ENCODE assay signal across 27 cellular contexts in genomic region chr10:117569610-117570395, GRCh38. TPM values are rescaled to one million over a fixed set of nuclear protein-coding genes. Genes with fewer than 3 reads are reported as not detected.
A peak's percentile ranks its signal among the peaks of the same experiment; 100 is the strongest.
DNase-seq lines count a peak whose midpoint lies in the region; ATAC-seq lines count a peak whose summit lies in the region.
"Had no signal": no experiment of that assay in that cellular context is flagged by ENCODE, and none has a peak within 500 bp of the region (broad histone marks: within the 10 kb centered on the region; RNA-seq: fewer than 3 reads in every experiment).

No MANE protein-coding gene starts in this region.

- H3K18ac ChIP-seq in neuronal stem cell (ENCODE audit: low read length): peak overlapping the region; percentile 62

- no peak overlapping the region for H3K4me2 ChIP-seq in neuronal stem cell (ENCODE audit: insufficient read depth, low read length, poor library complexity, severe bottlenecking)
- H3K4me2 ChIP-seq: BLaER1 had no signal

- H3K27ac ChIP-seq in neuronal stem cell (replicated peaks; ENCODE audit: low read length): no peak overlapping the region
- H3K27ac ChIP-seq: BLaER1, HL-60, SJCRH30 had no signal

- no CpG with 5 or more reads among the region's 9 CpGs for WGBS in neuronal stem cell (ENCODE audit: extremely low coverage in 2 of 2, insufficient read length in 2 of 2, insufficient replicate concordance in 1 of 2), 2 donors

- H3K4me3 ChIP-seq in neuronal stem cell (ENCODE audit: low read length in 2 of 2): no peak overlapping the region
- H3K4me3 ChIP-seq: BLaER1, SJCRH30 had no signal

- H3K79me1 ChIP-seq in neuronal stem cell (ENCODE audit: low read depth, low read length): no peaks in the 10 kb centered on the region

- H3K9ac ChIP-seq in neuronal stem cell (ENCODE audit: low read depth, low read length, poor library complexity): no peak overlapping the region
- H3K9ac ChIP-seq: BLaER1 had no signal

- no peak overlapping the region for H3K23ac ChIP-seq in neuronal stem cell (ENCODE audit: low read depth, low read length, poor library complexity)

- no peak overlapping the region for H4K8ac ChIP-seq in neuronal stem cell (ENCODE audit: low read depth, low read length)

- H2AFZ ChIP-seq in neuronal stem cell (ENCODE audit: low read length): no peak overlapping the region

- no peak overlapping the region for H3K14ac ChIP-seq in neuronal stem cell (ENCODE audit: low read length)

- no peak for ATAC-seq in GM19463 (IDR thresholded peaks at IDR 0.05; ENCODE audit: unreplicated experiment)
- ATAC-seq in GM19328 (IDR thresholded peaks at IDR 0.05; ENCODE audit: unreplicated experiment): no peak
- ATAC-seq: HCT116, PC-3, Right ventricle myocardium inferior, SK-N-SH treated with all-trans-retinoic acid at 6 μM for 48 hours had no signal

- H3K4ac ChIP-seq in neuronal stem cell (ENCODE audit: low read length): no peak overlapping the region

- no peaks in the 10 kb centered on the region for H3K36me3 ChIP-seq in neuronal stem cell (replicated peaks in 1 of 2; ENCODE audit: control insufficient read depth in 2 of 2, insufficient read depth in 2 of 2, low read length in 2 of 2)
- H3K36me3 ChIP-seq: BLaER1, SJCRH30 had no signal

- H2BK12ac ChIP-seq in neuronal stem cell (ENCODE audit: low read length): no peak overlapping the region

- H3K27me3 ChIP-seq in neuronal stem cell (ENCODE audit: control insufficient read depth in 3 of 3, insufficient read depth in 3 of 3, low read depth in 1 of 3, low read length in 3 of 3): no peaks in the 10 kb centered on the region
- H3K27me3 ChIP-seq: BLaER1 had no signal

- H2AK5ac ChIP-seq in neuronal stem cell (ENCODE audit: low read depth, low read length): no peak overlapping the region

- H4K91ac ChIP-seq in neuronal stem cell (ENCODE audit: low read depth, low read length, poor library complexity): no peak overlapping the region

- H3K4me1 ChIP-seq in neuronal stem cell (ENCODE audit: control insufficient read depth in 2 of 2, insufficient read depth in 1 of 2, low read depth in 1 of 2, low read length in 2 of 2): peaks cover 0 to 6% of the 10 kb centered on the region in 2 donors
- H3K4me1 ChIP-seq: BLaER1, SJCRH30 had no signal

- DNase-seq in activated effector memory CD4-positive, alpha-beta T cell treated with anti-CD3 and anti-CD28 coated beads, Interleukin-2, amount 50 U/mL, for 16 hours: peak; percentile 41
- DNase-seq in activated effector memory CD4-positive, alpha-beta T cell treated with Interleukin-2 at 50 U/mL for 16 hours: no peak
- DNase-seq in NCI-H146 (lab: John Stamatoyannopoulos, UW) (peak; percentile 41), iPS-NIHi7 (ENCODE audit: extremely low spot score) (peak; percentile 35), neuronal stem cell (ENCODE audit: low spot score) (no peak), mucosa of gallbladder (ENCODE audit: low spot score) (no peak)
- DNase-seq: CD4-positive, CD25-positive, alpha-beta regulatory T cell; Kasumi-1; NCI-H1092 treated with DMSO at 0.1 percent for 48 hours; NCI-H1436; NCI-H2029; NCI-H526 treated with DMSO at 0.1 percent for 48 hours; NK-92 treated with Interleukin-12 subunit alpha and Interleukin-12 subunit beta, amount 100 ng/mL, for 24 hours; PC-3; SJCRH30 had no signal

- H2BK120ac ChIP-seq in neuronal stem cell (ENCODE audit: low read depth, low read length): no peak overlapping the region

- no peaks in the 10 kb centered on the region for H3K9me3 ChIP-seq in neuronal stem cell (replicated peaks in 1 of 2; ENCODE audit: control insufficient read depth in 2 of 2, insufficient read depth in 1 of 2, low read depth in 1 of 2, low read length in 2 of 2)
- H3K9me3 ChIP-seq: BLaER1, SJCRH30 had no signal

- H2BK5ac ChIP-seq in neuronal stem cell (ENCODE audit: low read length): no peak overlapping the region

- no peak overlapping the region for H2BK15ac ChIP-seq in neuronal stem cell (ENCODE audit: low read length)

RNA-seq across cellular contexts. Expression of gene EMX2, which starts 27.3 kb away (rescaled TPM):
- polyA plus RNA-seq in neuronal stem cell (2013, experiment 1 of 2): 14.9 TPM
- polyA plus RNA-seq in neuronal stem cell (2013, experiment 2 of 2): 14.7 TPM
- total RNA-seq in mucosa of gallbladder: 2.9 TPM
- total RNA-seq: CD4-positive, CD25-positive, alpha-beta regulatory T cell; H1; M059J; NCI-H460; PC-3; Right ventricle myocardium inferior; RPMI7951 had no signal
- polyA plus RNA-seq: AG04450; CD4-positive, CD25-positive, alpha-beta regulatory T cell; H1 had no signal

Comparison
In these comparisons a context has a peak if more than half of its experiments do, and no peak if none do; other contexts are left out.
1. DNase-seq: peak in activated effector memory CD4-positive, alpha-beta T cell treated with anti-CD3 and anti-CD28 coated beads, Interleukin-2, amount 50 U/mL, for 16 hours (single experiment), NCI-H146 (single experiment) and iPS-NIHi7 (single experiment); none in activated effector memory CD4-positive, alpha-beta T cell treated with Interleukin-2 at 50 U/mL for 16 hours (single experiment), neuronal stem cell (single experiment) and mucosa of gallbladder (single experiment).